Comparison of ENCODE assay signal across 20 cellular contexts in the genomic region with DNA sequence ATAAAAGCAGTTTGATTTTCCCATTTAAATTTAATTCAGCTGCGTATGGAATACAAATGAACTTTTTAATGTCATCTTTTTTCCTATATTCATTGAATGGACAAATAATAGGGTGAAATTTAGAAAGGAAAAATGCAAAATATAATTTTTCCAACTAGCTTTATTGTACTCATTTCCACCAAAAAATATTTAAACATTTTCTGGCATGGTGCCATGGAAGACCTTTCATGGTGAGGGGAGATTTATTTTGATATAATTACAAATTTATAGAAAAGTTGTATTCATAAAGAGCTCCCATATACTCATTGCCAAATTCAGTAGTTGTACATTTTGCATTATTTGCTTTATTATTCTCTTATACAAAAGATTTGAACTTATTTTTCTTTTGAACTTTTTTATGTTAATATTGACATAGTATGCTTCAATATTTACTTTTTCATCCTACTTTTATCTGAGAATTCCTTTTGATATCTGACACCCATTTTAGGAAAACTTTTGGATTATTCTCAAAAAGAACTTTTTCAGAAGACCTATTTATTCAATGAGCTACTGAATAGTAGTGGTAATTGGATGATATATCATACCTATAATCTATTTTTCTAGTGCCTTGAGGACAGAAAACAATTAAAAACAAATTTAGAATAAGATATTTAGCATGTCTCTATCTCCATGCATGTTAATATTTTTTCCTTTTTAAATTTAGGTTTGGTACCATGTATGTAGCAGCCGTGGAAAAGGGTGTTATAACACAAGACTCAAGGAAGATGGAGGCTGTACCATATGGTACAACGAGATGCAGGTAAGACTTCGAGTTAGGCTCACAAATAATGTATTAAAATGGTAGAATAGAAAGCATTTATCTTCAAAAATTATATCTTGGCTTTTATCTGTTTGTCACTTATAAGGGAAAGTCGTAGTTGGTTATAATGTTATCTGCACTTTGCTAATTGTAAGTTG. TPM values are rescaled to one million over a fixed set of nuclear protein-coding genes. Genes with fewer than 3 reads are reported as not detected.
DNase-seq lines count a peak whose midpoint lies in the region; ATAC-seq, FAIRE-seq and TF ChIP-seq lines count a peak whose summit lies in the region.
"Had no signal": no experiment of that assay in that cellular context is flagged by ENCODE, and none has a peak within 500 bp of the region (broad histone marks: within the 10 kb centered on the region; RNA-seq: fewer than 3 reads in every experiment).

No MANE protein-coding gene starts in this region.

- H3K9me3 ChIP-seq in PC-3 (ENCODE audit: low read length) (no peaks in the 10 kb centered on the region), K562 (replicated peaks; ENCODE audit: control insufficient read depth, insufficient read depth, low read depth, low read length) (no peaks in the 10 kb centered on the region), pancreas (no peaks in the 10 kb centered on the region)
- H3K9me3 ChIP-seq: BE2C had no signal

- no peaks in the 10 kb centered on the region for H3K9me1 ChIP-seq in K562 (ENCODE audit: control insufficient read depth, insufficient read depth, low read length)

- H3K4me3 ChIP-seq in PC-3 (ENCODE audit: low read length) (no peak overlapping the region), K562 (no peak overlapping the region), pancreas (no peak overlapping the region)
- H3K4me3 ChIP-seq: GM23248 had no signal

- H3K9me2 ChIP-seq in PC-3 (replicated peaks; ENCODE audit: low read length): no peaks in the 10 kb centered on the region

- ATAC-seq in PC-3 (peak; percentile 46), K562 (no peak), pancreas (peak in 3 of 4 donors; percentile 40 to 79 (median 70))

- BruUV-seq in PC-3 (replicated peaks; lab: Mats Ljungman, UMichigan) (no TSS peak), K562 (replicated peaks; lab: Mats Ljungman, UMichigan) (no TSS peak)

- H3K9ac ChIP-seq in PC-3 (ENCODE audit: low read length) (no peak overlapping the region), K562 (ENCODE audit: insufficient read depth in 1 of 2, low read depth in 2 of 2, low read length in 2 of 2) (no peak overlapping the region)
- H3K9ac ChIP-seq: GM23248 had no signal

- intact Hi-C loops in PC-3 (cut with micrococcal nuclease): no loop called here
- intact Hi-C loops in K562 (cut with micrococcal nuclease): no loop called here
- intact Hi-C loops in pancreas (cut with DNase I): no loop called here

- 98% methylated on average over 5 of the region's 5 CpGs for WGBS in K562 (ENCODE audit: insufficient coverage, low coverage, missing lambda C conversion rate)
- WGBS in pancreas, 2 donors: 86% methylated on average over 5 of the region's 5 CpGs

- POLR2A ChIA-PET in PC-3 (lab: Charles Lee; ENCODE audit: unreplicated experiment) (no interaction called here), K562 (lab: Yijun Ruan, JAX) (interaction anchor here (0.6 to 1.4 kb wide), 5 partner anchors 10 to 86 kb away, joined by 3 to 4 read pairs (median 3); no protein-coding TSS in a partner anchor)

- TF ChIP-seq POLR2A in K562 (conservative IDR thresholded peaks at IDR 0.05): no peak

- CTCF ChIA-PET in PC-3 (lab: Charles Lee): no interaction called here
- CTCF ChIA-PET in K562 (lab: Yijun Ruan, JAX; ENCODE audit: low intra/inter-chr PET ratio): no interaction called here

- H3K27ac ChIP-seq in PC-3 (ENCODE audit: low read length): no peak overlapping the region
- H3K27ac ChIP-seq in K562 (ENCODE audit: extremely low read depth, low read depth, low read length): no peak overlapping the region
- H3K27ac ChIP-seq in pancreas: no peak overlapping the region
- H3K27ac ChIP-seq: GM23248 had no signal

- H3K36me3 ChIP-seq in PC-3 (ENCODE audit: low read depth, low read length) (peaks cover 78% of the 10 kb centered on the region), K562 (ENCODE audit: control insufficient read depth, insufficient read depth, low read length) (peaks cover 99% of the 10 kb centered on the region), pancreas (peaks cover 2 to 50% (median 28%) of the 10 kb centered on the region in 3 donors)

- H2AFZ ChIP-seq in PC-3 (ENCODE audit: low read length) (no peak overlapping the region), K562 (ENCODE audit: low read depth, low read length) (no peak overlapping the region)
- H2AFZ ChIP-seq: GM23248 had no signal

- H3K4me1 ChIP-seq in PC-3 (ENCODE audit: insufficient read depth, low read length) (no peaks in the 10 kb centered on the region), K562 (replicated peaks in 1 of 2; ENCODE audit: control insufficient read depth in 2 of 2, insufficient read depth in 2 of 2, low read length in 2 of 2) (no peaks in the 10 kb centered on the region), pancreas (peaks cover 15 to 20% (median 20%) of the 10 kb centered on the region in 3 donors)
- H3K4me1 ChIP-seq: BE2C had no signal

- no peak overlapping the region for H3K4me2 ChIP-seq in PC-3 (ENCODE audit: low read length)
- H3K4me2 ChIP-seq in K562 (ENCODE audit: insufficient read depth, low read length): no peak overlapping the region

- no peaks in the 10 kb centered on the region for H3F3A ChIP-seq in PC-3 (ENCODE audit: low read length, unreplicated experiment)

- no peak for TF ChIP-seq CTCF in PC-3 (conservative IDR thresholded peaks at IDR 0.05; ENCODE audit: low read depth, low read length)
- no peak for TF ChIP-seq CTCF in K562 (IDR thresholded peaks at IDR 0.05 in 2 of 3, conservative IDR thresholded peaks at IDR 0.05 in 1 of 3; ENCODE audit: insufficient read depth in 2 of 3, low read depth in 1 of 3, low read length in 3 of 3)
- TF ChIP-seq CTCF in pancreas (IDR thresholded peaks at IDR 0.05): no peak

- H3K79me2 ChIP-seq in PC-3 (ENCODE audit: low read length) (no peaks in the 10 kb centered on the region), K562 (ENCODE audit: control insufficient read depth, insufficient read depth, low read length) (no peaks in the 10 kb centered on the region)

- TF ChIP-seq RAD21 in K562 (CRISPR knock-in tag; conservative IDR thresholded peaks at IDR 0.05 in 1 of 2, IDR thresholded peaks at IDR 0.05 in 1 of 2): no peak

- in situ Hi-C loops in K562 (cut with MboI): no loop called here

- H3K27me3 ChIP-seq in PC-3 (ENCODE audit: low read length): no peaks in the 10 kb centered on the region
- no peaks in the 10 kb centered on the region for H3K27me3 ChIP-seq in K562 (ENCODE audit: control insufficient read depth in 2 of 2, insufficient read depth in 2 of 2, low read length in 2 of 2)
- H3K27me3 ChIP-seq in pancreas: no peaks in the 10 kb centered on the region
- H3K27me3 ChIP-seq: BE2C had no signal

- FAIRE-seq in K562 (lab: Jason Lieb, UNC) (no peak), pancreas (lab: Jason Lieb, UNC) (peak; percentile 86)
- FAIRE-seq: A204.1, G401.6, GM12891, GM18507, H54 had no signal

- DNase-seq in PC-3 (no peak), SK-N-DZ (ENCODE audit: low spot score) (peak; percentile 91), K562 (ENCODE audit: extremely low read depth in 1 of 4, low spot score in 3 of 4) (no peak), pancreas (no peak), DMS 273 (lab: John Stamatoyannopoulos, UW; ENCODE audit: unreplicated experiment) (no peak), cortex of kidney (lab: John Stamatoyannopoulos, UW) (no peak), NCI-H2081 (lab: John Stamatoyannopoulos, UW) (no peak)
- DNase-seq: ACHN; BE2C; C1 segment of cervical spinal cord; CD4-positive, CD25-positive, alpha-beta regulatory T cell; CD8-positive, alpha-beta memory T cell; COR-L47; GM23248; HCEC 1CT had no signal

- H4K20me1 ChIP-seq in PC-3 (ENCODE audit: low read length) (no peaks in the 10 kb centered on the region), K562 (replicated peaks; ENCODE audit: control insufficient read depth, insufficient read depth, low read length) (no peaks in the 10 kb centered on the region)

- TF ChIP-seq EP300 in K562 (IDR thresholded peaks at IDR 0.05; ENCODE audit: low read length): no peak

TF ChIP-seq in K562, 482 proteins besides CTCF, POLR2A, EP300 and RAD21 (continues in another document):
- TF ChIP-seq MAFK (IDR thresholded peaks at IDR 0.05; ENCODE audit: low read length) (no peak), ZBTB1 (CRISPR knock-in tag; IDR thresholded peaks at IDR 0.05; ENCODE audit: borderline replicate concordance, low read depth) (no peak), KDM1A (IDR thresholded peaks at IDR 0.05) (no peak), NFIX (CRISPR knock-in tag; IDR thresholded peaks at IDR 0.05; ENCODE audit: low read depth) (peak; percentile 53; the same call in 1 of the 2 replicates), HDAC1 (IDR thresholded peaks at IDR 0.05) (no peak)

RNA-seq across cellular contexts. Expression of a gene that starts 37.5 kb away (rescaled TPM):
- total RNA-seq in PC-3 (2014; rRNA removed) (57.4 and 62.6 TPM in 2 replicates), K562 (2014; rRNA removed) (116 and 118 TPM in 2 replicates), K562 (2014; rRNA removed; fragmentation: Illumina TruSeq; extraction: Trizol) (277 and 293 TPM in 2 replicates), K562 (2015; rRNA removed; fragmentation: Illumina TruSeq; extraction: Trizol) (212 and 232 TPM in 2 replicates), K562 (2021) (190 and 203 TPM in 2 replicates), pancreas (10 to 100 TPM; 31.8 to 55.1 (median 43.1) TPM)
- polyA plus RNA-seq in SK-N-DZ (2014; cell fraction: cytosol; rRNA removed): 5,002 and 5,638 TPM in 2 replicates
- 4,616 and 5,818 TPM in 2 replicates for polyA plus RNA-seq in SK-N-DZ (2014; cell fraction: nucleus; rRNA removed)
- total RNA-seq in K562 (2011; cell fraction: chromatin; rRNA removed; ENCODE audit: low replicate concordance): 46.4 and 156 TPM in 2 replicates
- total RNA-seq in K562 (2011; cell fraction: nucleolus; rRNA removed): 25.7 and 32.1 TPM in 2 replicates
- total RNA-seq in K562 (2011; cell fraction: nucleoplasm; rRNA removed): 53.1 and 62.4 TPM in 2 replicates
- polyA plus RNA-seq in K562 (2011; rRNA removed) (143 and 249 TPM in 2 replicates), K562 (2014; fragmentation: Illumina TruSeq; extraction: Trizol) (217 and 239 TPM in 2 replicates), K562 (2014; fragmentation: Nextera tagmentation; extraction: Ambion mirVana) (100 to 1,000 TPM; 172 to 265 TPM), K562 (2014; rRNA removed) (176 and 184 TPM in 2 replicates), pancreas (10 to 100 TPM; 25.5 to 52.6 TPM)
- 32.5 and 67.6 TPM in 2 replicates for polyA plus RNA-seq in K562 (2011; cell fraction: cytosol; rRNA removed)
- polyA plus RNA-seq in K562 (2011; cell fraction: nucleus; rRNA removed): 41.8 and 80.5 TPM in 2 replicates
- polyA plus RNA-seq in K562 (2012): 113 and 183 TPM in 2 replicates
- polyA minus RNA-seq in K562 (2011; rRNA and poly(A)+ RNA removed): 229 and 258 TPM in 2 replicates
- 54.7 and 90.4 TPM in 2 replicates for polyA minus RNA-seq in K562 (2011; cell fraction: cytosol; rRNA and poly(A)+ RNA removed)
- 44.2 and 74.3 TPM in 2 replicates for polyA minus RNA-seq in K562 (2011; cell fraction: nucleus; rRNA and poly(A)+ RNA removed)
